Comparison of ENCODE assay signal across 1 cellular context in genomic region chr17:78174332-78174869, GRCh38.
TF ChIP-seq lines count a peak whose summit lies in the region.

No MANE protein-coding gene starts in this region.

TF ChIP-seq in endothelial cell of umbilical vein, 7 proteins besides CTCF, POLR2A, EP300 and RAD21 (continued from another document):
- no peak for TF ChIP-seq MAX (IDR thresholded peaks at IDR 0.05; ENCODE audit: insufficient read depth, insufficient read length)
- TF ChIP-seq FOS (IDR thresholded peaks at IDR 0.05; ENCODE audit: borderline replicate concordance, insufficient read depth, low read length) = no peak
- no peak for TF ChIP-seq MYC (IDR thresholded peaks at IDR 0.05; ENCODE audit: low read depth, low read length)
- TF ChIP-seq EZH2 (IDR thresholded peaks at IDR 0.05; ENCODE audit: borderline replicate concordance, low read depth, low read length, severe bottlenecking) = no peak
- no peak for TF ChIP-seq JUN (IDR thresholded peaks at IDR 0.05; ENCODE audit: borderline replicate concordance, insufficient read depth, insufficient read length, low read depth)
- TF ChIP-seq GATA2 (IDR thresholded peaks at IDR 0.05; ENCODE audit: insufficient read depth, insufficient read length, low read depth, low read length) = no peak
TF ChIP-seq in endothelial cell of umbilical vein: peak in this region for 0.
